Comparison of ENCODE assay signal across 1 cellular context in the genomic region with DNA sequence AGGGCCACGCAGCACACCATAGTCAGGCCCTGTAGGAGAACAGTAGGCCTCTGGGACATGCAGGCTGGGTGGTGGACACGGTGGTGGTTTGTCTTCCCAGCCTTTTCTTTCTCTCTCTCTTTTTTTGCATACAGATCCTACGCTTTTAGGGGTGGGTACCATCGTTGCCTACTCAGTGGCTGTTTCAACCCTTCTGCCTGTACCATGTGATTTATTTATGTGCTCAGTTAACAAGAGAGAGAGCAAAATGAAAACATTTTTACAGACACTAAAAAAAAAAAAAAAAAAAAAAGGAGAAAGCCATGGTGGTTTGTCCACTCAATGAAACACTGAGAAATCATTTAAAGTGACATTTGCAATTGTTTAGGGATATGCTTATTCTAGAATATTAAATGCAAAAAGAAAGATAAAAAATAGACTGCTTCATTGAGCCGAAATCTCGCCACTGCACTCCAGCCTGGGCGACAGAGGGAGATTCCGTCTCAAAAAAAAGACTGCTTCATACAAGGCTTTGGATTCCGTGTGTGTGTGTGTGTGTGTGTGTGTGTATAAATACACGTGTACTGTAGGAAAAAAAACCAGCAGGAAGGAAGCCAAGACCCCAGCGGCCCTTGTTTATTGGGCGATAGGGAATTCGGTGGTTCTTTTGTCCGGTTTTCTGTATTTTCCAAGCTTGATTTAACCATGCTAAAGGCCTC.
TF ChIP-seq lines count a peak whose summit lies in the region.

No MANE protein-coding gene starts in this region.

TF ChIP-seq in HEK293, 187 proteins besides CTCF, POLR2A, EP300 and RAD21 (continued from another document):
- TF ChIP-seq, protein P1, sequence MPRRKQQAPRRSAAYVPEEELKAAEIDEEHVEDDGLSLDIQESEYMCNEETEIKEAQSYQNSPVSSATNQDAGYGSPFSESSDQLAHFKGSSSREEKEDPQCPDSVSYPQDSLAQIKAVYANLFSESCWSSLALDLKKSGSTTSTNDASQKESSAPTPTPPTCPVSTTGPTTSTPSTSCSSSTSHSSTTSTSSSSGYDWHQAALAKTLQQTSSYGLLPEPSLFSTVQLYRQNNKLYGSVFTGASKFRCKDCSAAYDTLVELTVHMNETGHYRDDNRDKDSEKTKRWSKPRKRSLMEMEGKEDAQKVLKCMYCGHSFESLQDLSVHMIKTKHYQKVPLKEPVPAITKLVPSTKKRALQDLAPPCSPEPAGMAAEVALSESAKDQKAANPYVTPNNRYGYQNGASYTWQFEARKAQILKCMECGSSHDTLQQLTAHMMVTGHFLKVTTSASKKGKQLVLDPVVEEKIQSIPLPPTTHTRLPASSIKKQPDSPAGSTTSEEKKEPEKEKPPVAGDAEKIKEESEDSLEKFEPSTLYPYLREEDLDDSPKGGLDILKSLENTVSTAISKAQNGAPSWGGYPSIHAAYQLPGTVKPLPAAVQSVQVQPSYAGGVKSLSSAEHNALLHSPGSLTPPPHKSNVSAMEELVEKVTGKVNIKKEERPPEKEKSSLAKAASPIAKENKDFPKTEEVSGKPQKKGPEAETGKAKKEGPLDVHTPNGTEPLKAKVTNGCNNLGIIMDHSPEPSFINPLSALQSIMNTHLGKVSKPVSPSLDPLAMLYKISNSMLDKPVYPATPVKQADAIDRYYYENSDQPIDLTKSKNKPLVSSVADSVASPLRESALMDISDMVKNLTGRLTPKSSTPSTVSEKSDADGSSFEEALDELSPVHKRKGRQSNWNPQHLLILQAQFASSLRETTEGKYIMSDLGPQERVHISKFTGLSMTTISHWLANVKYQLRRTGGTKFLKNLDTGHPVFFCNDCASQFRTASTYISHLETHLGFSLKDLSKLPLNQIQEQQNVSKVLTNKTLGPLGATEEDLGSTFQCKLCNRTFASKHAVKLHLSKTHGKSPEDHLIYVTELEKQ (tag by site-specific recombination; IDR thresholded peaks at IDR 0.05; ENCODE audit: borderline replicate concordance): no peak
- TF ChIP-seq ZNF777 (tag by site-specific recombination; IDR thresholded peaks at IDR 0.05; ENCODE audit: borderline replicate concordance) (peak; percentile 50; the same call in 1 of the 2 replicates), ZNF670 (tag by site-specific recombination; IDR thresholded peaks at IDR 0.05; ENCODE audit: low read depth) (no peak)
- TF ChIP-seq, protein P2, sequence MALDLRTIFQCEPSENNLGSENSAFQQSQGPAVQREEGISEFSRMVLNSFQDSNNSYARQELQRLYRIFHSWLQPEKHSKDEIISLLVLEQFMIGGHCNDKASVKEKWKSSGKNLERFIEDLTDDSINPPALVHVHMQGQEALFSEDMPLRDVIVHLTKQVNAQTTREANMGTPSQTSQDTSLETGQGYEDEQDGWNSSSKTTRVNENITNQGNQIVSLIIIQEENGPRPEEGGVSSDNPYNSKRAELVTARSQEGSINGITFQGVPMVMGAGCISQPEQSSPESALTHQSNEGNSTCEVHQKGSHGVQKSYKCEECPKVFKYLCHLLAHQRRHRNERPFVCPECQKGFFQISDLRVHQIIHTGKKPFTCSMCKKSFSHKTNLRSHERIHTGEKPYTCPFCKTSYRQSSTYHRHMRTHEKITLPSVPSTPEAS (tag by site-specific recombination; IDR thresholded peaks at IDR 0.05): peak; percentile 74
TF ChIP-seq in HEK293: peak in this region for 6.
